In the genomic region with DNA sequence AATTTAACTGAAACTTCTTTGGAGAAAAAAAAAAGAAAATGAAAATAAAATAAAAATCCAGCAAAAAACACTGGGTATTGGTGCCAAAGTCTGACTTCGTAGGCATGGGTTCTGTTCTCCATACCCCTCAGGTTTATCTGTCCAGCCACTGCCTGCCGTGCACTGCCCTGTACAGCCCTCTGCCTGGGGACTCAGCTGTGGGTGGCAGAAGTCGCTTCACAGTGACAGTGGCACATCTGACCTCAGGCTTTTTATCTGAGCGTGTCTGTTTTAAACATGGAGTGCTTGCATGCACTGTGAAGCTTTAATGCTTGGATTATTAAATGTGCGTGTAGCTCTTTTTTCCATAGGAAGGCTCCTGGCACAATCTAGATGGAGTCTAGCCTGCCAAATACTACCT, we compare ENCODE assay signal across 16 cellular contexts.
A peak's percentile ranks its signal among the peaks of the same experiment; 100 is the strongest.
DNase-seq lines count a peak whose midpoint lies in the region; ATAC-seq and TF ChIP-seq lines count a peak whose summit lies in the region.
"Had no signal": no experiment of that assay in that cellular context is flagged by ENCODE, and none has a peak within 500 bp of the region (broad histone marks: within the 10 kb centered on the region; RNA-seq: fewer than 3 reads in every experiment).

No MANE protein-coding gene starts in this region.

- H3K4me2 ChIP-seq in OCI-LY1 (ENCODE audit: low read length) = peak overlapping the region; percentile 69

- POLR2A ChIA-PET in CD4-positive, alpha-beta T cell (lab: Charles Lee) = no interaction called here
- POLR2A ChIA-PET in activated CD4-positive, alpha-beta T cell treated with anti-CD3 and anti-CD28 coated beads for 36 hours (lab: Charles Lee) = no interaction called here

- no peak for DNase-seq in CD4-positive, alpha-beta T cell
- DNase-seq in endodermal cell (no peak), GOT3 (lab: John Stamatoyannopoulos, UW) (no peak), GM10266 (ENCODE audit: extremely low spot score) (no peak), NCI-H82 (lab: John Stamatoyannopoulos, UW) (no peak)
- DNase-seq in natural killer cell treated with Interleukin-12 subunit alpha and Interleukin-12 subunit beta and Interleukin-15 and Interleukin-18, amount 100 ng/mL, for 72 hours (ENCODE audit: low spot score) = no peak
- no peak for DNase-seq in activated CD4-positive, alpha-beta T cell treated with anti-CD3 and anti-CD28 coated beads for 36 hours
- DNase-seq: activated CD4-positive, alpha-beta T cell treated with anti-CD3 and anti-CD28 coated beads for 1 hour; activated T-cell treated with anti-CD3 and anti-CD28 coated beads, Interleukin-2, amount 50 U/mL, for 24 hours; amniotic stem cell; NCI-H1092 treated with DMSO at 0.1 percent for 48 hours; pancreas; SHP77 treated with DMSO at 0.1 percent for 48 hours; stimulated activated CD8-positive, alpha-beta memory T cell treated with anti-CD3 and anti-CD28 coated beads, Interleukin-4, amount 100 ng/mL, for 48 hours had no signal

- H3K4me1 ChIP-seq in OCI-LY1 (ENCODE audit: insufficient read depth, low read length, severe bottlenecking) (peaks cover 86% of the 10 kb centered on the region), endodermal cell (ENCODE audit: control insufficient read depth, insufficient read depth, low read length) (peaks cover 27% of the 10 kb centered on the region)

- H3K9me3 ChIP-seq in CD4-positive, alpha-beta T cell (ENCODE audit: control insufficient read depth, low read length) = no peaks in the 10 kb centered on the region
- H3K9me3 ChIP-seq in OCI-LY1 (ENCODE audit: low read length) (no peaks in the 10 kb centered on the region), endodermal cell (ENCODE audit: control insufficient read depth, low read length) (no peaks in the 10 kb centered on the region)
- H3K9me3 ChIP-seq: pancreas had no signal

- H3F3A ChIP-seq in OCI-LY1 (ENCODE audit: insufficient read depth, low read length) = no peaks in the 10 kb centered on the region

- H3K9ac ChIP-seq in OCI-LY1 (ENCODE audit: low read length) (peak overlapping the region; percentile 57), endodermal cell (ENCODE audit: extremely low read depth, low read length, poor library complexity, severe bottlenecking) (no peak overlapping the region)
- H3K9ac ChIP-seq: GM23248 had no signal

- H3K36me3 ChIP-seq in OCI-LY1 (ENCODE audit: insufficient read depth, low read length) (no peaks in the 10 kb centered on the region), endodermal cell (ENCODE audit: control insufficient read depth, insufficient read depth, low read length) (no peaks in the 10 kb centered on the region)
- H3K36me3 ChIP-seq: pancreas had no signal

- peaks cover 10% of the 10 kb centered on the region for H3K36me3 Mint-ChIP-seq in CD4-positive, alpha-beta T cell (ENCODE audit: low read depth)
- H3K36me3 Mint-ChIP-seq in endodermal cell (ENCODE audit: low read depth) = no peaks in the 10 kb centered on the region
- peaks cover 4% of the 10 kb centered on the region for H3K36me3 Mint-ChIP-seq in natural killer cell treated with Interleukin-12 subunit alpha and Interleukin-12 subunit beta and Interleukin-15 and Interleukin-18, amount 100 ng/mL, for 72 hours
- H3K36me3 Mint-ChIP-seq in activated CD4-positive, alpha-beta T cell treated with anti-CD3 and anti-CD28 coated beads for 36 hours (ENCODE audit: low read depth) = no peaks in the 10 kb centered on the region

- H4K20me1 ChIP-seq in OCI-LY1 (ENCODE audit: insufficient read depth, low read length) = no peaks in the 10 kb centered on the region

- no peak overlapping the region for H3K4me3 Mint-ChIP-seq in CD4-positive, alpha-beta T cell
- peak overlapping the region; percentile 38 for H3K4me3 Mint-ChIP-seq in endodermal cell
- H3K4me3 Mint-ChIP-seq in natural killer cell treated with Interleukin-12 subunit alpha and Interleukin-12 subunit beta and Interleukin-15 and Interleukin-18, amount 100 ng/mL, for 72 hours = peak overlapping the region; percentile 76
- H3K4me3 Mint-ChIP-seq in activated CD4-positive, alpha-beta T cell treated with anti-CD3 and anti-CD28 coated beads for 36 hours = no peak overlapping the region
- H3K4me3 Mint-ChIP-seq: activated T-cell treated with anti-CD3 and anti-CD28 coated beads, Interleukin-2, amount 50 U/mL, for 24 hours had no signal

- H2AFZ ChIP-seq in OCI-LY1 (ENCODE audit: low read length) = no peak overlapping the region
- H2AFZ ChIP-seq: GM23248 had no signal

- 70 to 88% methylated on average over 5 of the region's 5 CpGs for WGBS in endodermal cell (ENCODE audit: insufficient coverage in 1 of 2, insufficient read length in 1 of 2), 2 experiments

- no peak for ATAC-seq in CD4-positive, alpha-beta T cell (ENCODE audit: poor library complexity)
- ATAC-seq in natural killer cell treated with Interleukin-12 subunit alpha and Interleukin-12 subunit beta and Interleukin-15 and Interleukin-18, amount 100 ng/mL, for 72 hours = no peak
- ATAC-seq in activated CD4-positive, alpha-beta T cell treated with anti-CD3 and anti-CD28 coated beads for 36 hours = no peak

- no peaks in the 10 kb centered on the region for H3K27me3 ChIP-seq in CD4-positive, alpha-beta T cell (ENCODE audit: control insufficient read depth, insufficient read depth, low read length)
- H3K27me3 ChIP-seq in OCI-LY1 (ENCODE audit: insufficient read depth, low read length) (no peaks in the 10 kb centered on the region), endodermal cell (ENCODE audit: control insufficient read depth, insufficient read depth, low read length, poor library complexity, severe bottlenecking) (no peaks in the 10 kb centered on the region)
- H3K27me3 ChIP-seq: pancreas had no signal

- H3K27ac ChIP-seq in CD4-positive, alpha-beta T cell (ENCODE audit: low read depth, low read length) = no peak overlapping the region
- peak overlapping the region; percentile 72 for H3K27ac ChIP-seq in OCI-LY1 (ENCODE audit: low read depth, low read length, poor library complexity, severe bottlenecking)
- H3K27ac ChIP-seq in endodermal cell (ENCODE audit: low read depth, low read length) = no peak overlapping the region
- H3K27ac ChIP-seq: GM23248 had no signal

- no peaks in the 10 kb centered on the region for H3K79me2 ChIP-seq in OCI-LY1 (ENCODE audit: insufficient read depth, low read length)

- H3K9me3 Mint-ChIP-seq in CD4-positive, alpha-beta T cell = peaks cover 3% of the 10 kb centered on the region
- no peaks in the 10 kb centered on the region for H3K9me3 Mint-ChIP-seq in endodermal cell
- no peaks in the 10 kb centered on the region for H3K9me3 Mint-ChIP-seq in natural killer cell treated with Interleukin-12 subunit alpha and Interleukin-12 subunit beta and Interleukin-15 and Interleukin-18, amount 100 ng/mL, for 72 hours
- peaks cover 2% of the 10 kb centered on the region for H3K9me3 Mint-ChIP-seq in activated CD4-positive, alpha-beta T cell treated with anti-CD3 and anti-CD28 coated beads for 36 hours (ENCODE audit: low read depth)
- H3K9me3 Mint-ChIP-seq: activated T-cell treated with anti-CD3 and anti-CD28 coated beads, Interleukin-2, amount 50 U/mL, for 24 hours had no signal

- peak overlapping the region; percentile 43 for H3K27ac Mint-ChIP-seq in CD4-positive, alpha-beta T cell
- H3K27ac Mint-ChIP-seq in endodermal cell = no peak overlapping the region
- H3K27ac Mint-ChIP-seq in natural killer cell treated with Interleukin-12 subunit alpha and Interleukin-12 subunit beta and Interleukin-15 and Interleukin-18, amount 100 ng/mL, for 72 hours = peak overlapping the region; percentile 91 to 95
- H3K27ac Mint-ChIP-seq in activated CD4-positive, alpha-beta T cell treated with anti-CD3 and anti-CD28 coated beads for 36 hours = no peak overlapping the region
- H3K27ac Mint-ChIP-seq: activated T-cell treated with anti-CD3 and anti-CD28 coated beads, Interleukin-2, amount 50 U/mL, for 24 hours had no signal

- H3K27me3 Mint-ChIP-seq in CD4-positive, alpha-beta T cell = no peaks in the 10 kb centered on the region
- H3K27me3 Mint-ChIP-seq in endodermal cell (ENCODE audit: insufficient read depth) = no peaks in the 10 kb centered on the region
- H3K27me3 Mint-ChIP-seq in natural killer cell treated with Interleukin-12 subunit alpha and Interleukin-12 subunit beta and Interleukin-15 and Interleukin-18, amount 100 ng/mL, for 72 hours = no peaks in the 10 kb centered on the region
- no peaks in the 10 kb centered on the region for H3K27me3 Mint-ChIP-seq in activated CD4-positive, alpha-beta T cell treated with anti-CD3 and anti-CD28 coated beads for 36 hours
- H3K27me3 Mint-ChIP-seq: activated T-cell treated with anti-CD3 and anti-CD28 coated beads, Interleukin-2, amount 50 U/mL, for 24 hours had no signal

- H3K4me1 Mint-ChIP-seq in CD4-positive, alpha-beta T cell (ENCODE audit: low read depth) = peaks cover 88% of the 10 kb centered on the region
- H3K4me1 Mint-ChIP-seq in endodermal cell = peaks cover 77% of the 10 kb centered on the region
- H3K4me1 Mint-ChIP-seq in natural killer cell treated with Interleukin-12 subunit alpha and Interleukin-12 subunit beta and Interleukin-15 and Interleukin-18, amount 100 ng/mL, for 72 hours (ENCODE audit: low read depth in 2 of 2) = peaks cover 70 to 80% of the 10 kb centered on the region in 2 donors
- peaks cover 67% of the 10 kb centered on the region for H3K4me1 Mint-ChIP-seq in activated CD4-positive, alpha-beta T cell treated with anti-CD3 and anti-CD28 coated beads for 36 hours

- CTCF ChIA-PET in CD4-positive, alpha-beta T cell (lab: Charles Lee) = interaction anchor here (0.7 kb wide), 1 partner anchor 57 kb away, joined by 3 read pairs; no protein-coding TSS in a partner anchor
- CTCF ChIA-PET in activated CD4-positive, alpha-beta T cell treated with anti-CD3 and anti-CD28 coated beads for 36 hours (lab: Charles Lee) = interaction anchor here (1.9 kb wide), 1 partner anchor 77 kb away, joined by 4 read pairs; no protein-coding TSS in a partner anchor

- no peaks in the 10 kb centered on the region for H3K9me2 ChIP-seq in OCI-LY1 (ENCODE audit: low read depth, low read length)

- intact Hi-C loops in CD4-positive, alpha-beta T cell (cut with DNase I, micrococcal nuclease) = no loop called here
- intact Hi-C loops in activated CD4-positive, alpha-beta T cell treated with anti-CD3 and anti-CD28 coated beads for 36 hours (cut with DNase I, micrococcal nuclease) = no loop called here

- peak overlapping the region; percentile 57 for H3K4me3 ChIP-seq in OCI-LY1 (ENCODE audit: low read depth, low read length, poor library complexity, severe bottlenecking)
- H3K4me3 ChIP-seq in endodermal cell (ENCODE audit: low read length) = peak overlapping the region; percentile 67
- H3K4me3 ChIP-seq: GM23248, pancreas had no signal

- no peak for TF ChIP-seq CTCF in CD4-positive, alpha-beta T cell (IDR thresholded peaks at IDR 0.05)
- TF ChIP-seq CTCF in OCI-LY1 (IDR thresholded peaks at IDR 0.05; ENCODE audit: low read length) (no peak), endodermal cell (conservative IDR thresholded peaks at IDR 0.05) (no peak), GM10266 (IDR thresholded peaks at IDR 0.05; ENCODE audit: control insufficient read depth, insufficient read depth, low read depth, missing control alignments) (no peak)

Comparison
In these comparisons a context has a peak if more than half of its experiments do, and no peak if none do; other contexts are left out.
1. H3K27ac Mint-ChIP-seq: peak in CD4-positive, alpha-beta T cell (single experiment) and natural killer cell treated with Interleukin-12 subunit alpha and Interleukin-12 subunit beta and Interleukin-15 and Interleukin-18, amount 100 ng/mL, for 72 hours (2 of 2); none in endodermal cell (single experiment) and activated CD4-positive, alpha-beta T cell treated with anti-CD3 and anti-CD28 coated beads for 36 hours (single experiment).
2. H3K4me3 Mint-ChIP-seq: peak in endodermal cell (single experiment) and natural killer cell treated with Interleukin-12 subunit alpha and Interleukin-12 subunit beta and Interleukin-15 and Interleukin-18, amount 100 ng/mL, for 72 hours (single experiment); none in CD4-positive, alpha-beta T cell (single experiment) and activated CD4-positive, alpha-beta T cell treated with anti-CD3 and anti-CD28 coated beads for 36 hours (single experiment).